8 cellular contexts compared by ENCODE assay signal in genomic region chr10:3095373-3096139, GRCh38. TPM values are rescaled to one million over a fixed set of nuclear protein-coding genes. Genes with fewer than 3 reads are reported as not detected.
A peak's percentile ranks its signal among the peaks of the same experiment; 100 is the strongest.
DNase-seq lines count a peak whose midpoint lies in the region; ATAC-seq lines count a peak whose summit lies in the region.

No MANE protein-coding gene starts in this region.

- intact Hi-C loops in sciatic nerve (cut with DNase I), result no loop called here

- DNase-seq in AG08395 (ENCODE audit: low spot score) (peak; percentile 94), NCI-H460 (ENCODE audit: extremely low read depth, low read depth) (peak; percentile 92), glomerular endothelial cell (ENCODE audit: extremely low read depth, low read depth, low spot score) (peak; percentile 99), sciatic nerve (ENCODE audit: low spot score) (no peak), C1 segment of cervical spinal cord (lab: John Stamatoyannopoulos, UW) (no peak), NCI-H2081 treated with DMSO at 0.1 percent for 48 hours (lab: John Stamatoyannopoulos, UW) (no peak)
- peak; percentile 30 for DNase-seq in activated T-helper 9 cell treated with anti-CD3 and anti-CD28 coated beads, Interleukin-2, amount 50 U/mL, for 16 hours (ENCODE audit: low read depth)

- ATAC-seq in GM21423 (IDR thresholded peaks at IDR 0.05; ENCODE audit: unreplicated experiment) (peak; percentile 64), sciatic nerve (peak; percentile 89)

RNA-seq across cellular contexts. Expression of gene PFKP, which starts 28.2 kb away (rescaled TPM):
- total RNA-seq in NCI-H460 (2014; rRNA removed; shearing (Covaris generic)), result 168 and 190 TPM in 2 replicates
- polyA plus RNA-seq in NCI-H460 (2014; cell fraction: nucleus; rRNA removed), result 273 and 314 TPM in 2 replicates
- total RNA-seq in glomerular endothelial cell, result 273 and 280 TPM in 2 replicates
- total RNA-seq in sciatic nerve, result 41.3 TPM

Comparison
In these comparisons a context has a peak if more than half of its experiments do, and no peak if none do; other contexts are left out.
1. DNase-seq: peak in AG08395 (single experiment), NCI-H460 (single experiment), activated T-helper 9 cell treated with anti-CD3 and anti-CD28 coated beads, Interleukin-2, amount 50 U/mL, for 16 hours (single experiment) and glomerular endothelial cell (single experiment); none in sciatic nerve (single experiment), C1 segment of cervical spinal cord (0 of 14) and NCI-H2081 treated with DMSO at 0.1 percent for 48 hours (single experiment).